ENCODE assay signal across 6 cellular contexts in the genomic region with DNA sequence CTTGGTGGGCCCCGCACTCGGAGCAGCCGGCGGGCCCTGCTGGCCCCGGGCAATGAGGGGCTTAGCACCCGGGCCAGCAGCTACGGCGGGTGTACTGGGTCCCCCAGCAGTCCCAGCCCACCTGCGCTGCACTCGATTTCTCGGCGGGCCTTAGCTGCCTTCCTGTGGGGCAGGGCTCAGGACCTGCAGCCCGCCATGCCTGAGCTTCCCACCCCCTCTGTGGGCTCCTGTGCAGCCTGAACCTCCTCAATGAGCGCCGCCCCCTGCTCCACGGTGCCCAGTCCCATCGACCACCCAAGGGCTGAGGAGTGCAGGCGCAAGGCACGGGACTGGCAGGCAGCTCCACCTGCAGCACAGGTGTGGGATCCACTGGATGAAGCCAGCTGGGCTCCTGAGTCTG.
A peak's percentile ranks its signal among the peaks of the same experiment; 100 is the strongest.
DNase-seq lines count a peak whose midpoint lies in the region; ATAC-seq, FAIRE-seq and TF ChIP-seq lines count a peak whose summit lies in the region.
"Not testable (repeated sequence)": the region's sequence is repeated elsewhere in the genome, so short reads cannot be mapped to it uniquely, and the experiment has no call there.

No MANE protein-coding gene starts in this region.

- H3K4me1 ChIP-seq in RWPE2 (ENCODE audit: insufficient read depth, poor library complexity, severe bottlenecking); kidney (ENCODE audit: control insufficient read depth in 1 of 2, insufficient read depth in 1 of 2, low read depth in 1 of 2, low read length in 2 of 2); mesenchymal stem cell (ENCODE audit: control insufficient read depth, insufficient read depth, low read depth, low read length); neuronal stem cell (ENCODE audit: control insufficient read depth in 2 of 2, insufficient read depth in 1 of 2, low read depth in 1 of 2, low read length in 2 of 2); testis: not testable (repeated sequence)

- intact Hi-C loops in kidney (cut with DNase I); testis (cut with DNase I; ENCODE audit: low total_unique reads): not testable (repeated sequence)

- H3K36me3 ChIP-seq in RWPE2 (ENCODE audit: low read depth); kidney (ENCODE audit: control insufficient read depth in 1 of 2, insufficient read depth in 2 of 2, low read length in 2 of 2); mesenchymal stem cell (ENCODE audit: control insufficient read depth in 1 of 2, insufficient read depth in 2 of 2, low read depth in 1 of 2, low read length in 2 of 2); neuronal stem cell (replicated peaks in 1 of 2; ENCODE audit: control insufficient read depth in 2 of 2, insufficient read depth in 2 of 2, low read length in 2 of 2); testis (ENCODE audit: low read depth, missing control alignments): not testable (repeated sequence)

- peak overlapping the region; percentile 42; the same call in 1 of the 2 replicates for H3K27ac ChIP-seq in C4-2B
- not testable (repeated sequence) for H3K27ac ChIP-seq in RWPE2 (ENCODE audit: poor library complexity, severe bottlenecking); kidney (ENCODE audit: low read depth in 2 of 2, low read length in 2 of 2); mesenchymal stem cell (ENCODE audit: low read length, poor library complexity, severe bottlenecking); neuronal stem cell (replicated peaks; ENCODE audit: low read length); testis

- not testable (repeated sequence) for H2BK120ac ChIP-seq in mesenchymal stem cell (ENCODE audit: low read depth, low read length); neuronal stem cell (ENCODE audit: low read depth, low read length)

- 97% methylated on average over 19 of the region's 19 CpGs for WGBS in mesenchymal stem cell
- WGBS in neuronal stem cell (ENCODE audit: extremely low coverage in 2 of 2, insufficient read length in 2 of 2, insufficient replicate concordance in 1 of 2), 2 donors, result no CpG with 5 or more reads among the region's 19 CpGs
- WGBS in testis, 2 donors, result 40 to 79% methylated on average over 1 to 19 of the region's 19 CpGs

- H2AFZ ChIP-seq in mesenchymal stem cell (ENCODE audit: low read depth, low read length); neuronal stem cell (ENCODE audit: low read length): not testable (repeated sequence)

- H3K18ac ChIP-seq in mesenchymal stem cell (ENCODE audit: low read depth in 1 of 2, low read length in 2 of 2); neuronal stem cell (ENCODE audit: low read length): not testable (repeated sequence)

- peak overlapping the region; percentile 23 for H4K8ac ChIP-seq in mesenchymal stem cell (ENCODE audit: low read length)
- H4K8ac ChIP-seq in neuronal stem cell (ENCODE audit: low read depth, low read length), result not testable (repeated sequence)

- not testable (repeated sequence) for H3K79me1 ChIP-seq in mesenchymal stem cell (replicated peaks; ENCODE audit: low read length, poor library complexity, severe bottlenecking); neuronal stem cell (ENCODE audit: low read depth, low read length)

- ATAC-seq in RWPE2 (ENCODE audit: low read depth), result not testable (repeated sequence)

- not testable (repeated sequence) for H3K23ac ChIP-seq in mesenchymal stem cell (ENCODE audit: low read length in 2 of 2); neuronal stem cell (ENCODE audit: low read depth, low read length, poor library complexity)

- H2AK5ac ChIP-seq in mesenchymal stem cell (ENCODE audit: low read length, severe bottlenecking); neuronal stem cell (ENCODE audit: low read depth, low read length): not testable (repeated sequence)

- not testable (repeated sequence) for H2BK12ac ChIP-seq in mesenchymal stem cell (ENCODE audit: low read length in 2 of 2); neuronal stem cell (ENCODE audit: low read length)

- not testable (repeated sequence) for H3K4me3 ChIP-seq in RWPE2 (ENCODE audit: severe bottlenecking); kidney (ENCODE audit: low read length in 2 of 2); mesenchymal stem cell (ENCODE audit: insufficient read depth in 1 of 2, low read depth in 1 of 2, low read length in 2 of 2); neuronal stem cell (ENCODE audit: low read length in 2 of 2)
- peak overlapping the region; percentile 22 to 31 for H3K4me3 ChIP-seq in testis

- DNase-seq in RWPE2 (ENCODE audit: low spot score), result peak; percentile 38
- DNase-seq in kidney, result peak; percentile 61
- not testable (repeated sequence) for DNase-seq in mesenchymal stem cell; neuronal stem cell (ENCODE audit: low spot score); testis

- peak overlapping the region; percentile 27 for H4K91ac ChIP-seq in mesenchymal stem cell (ENCODE audit: low read length)
- H4K91ac ChIP-seq in neuronal stem cell (ENCODE audit: low read depth, low read length, poor library complexity), result not testable (repeated sequence)

- H2BK5ac ChIP-seq in mesenchymal stem cell (ENCODE audit: low read depth, low read length, poor library complexity, severe bottlenecking); neuronal stem cell (ENCODE audit: low read length): not testable (repeated sequence)

- H3K4ac ChIP-seq in mesenchymal stem cell (ENCODE audit: low read depth in 1 of 2, low read length in 2 of 2); neuronal stem cell (ENCODE audit: low read length): not testable (repeated sequence)

- H3K9ac ChIP-seq in kidney (ENCODE audit: low read length in 2 of 2); mesenchymal stem cell (ENCODE audit: low read length); neuronal stem cell (ENCODE audit: low read depth, low read length, poor library complexity): not testable (repeated sequence)

- H3K14ac ChIP-seq in mesenchymal stem cell (ENCODE audit: low read length in 2 of 2), result not testable (repeated sequence)
- peak overlapping the region; percentile 38 for H3K14ac ChIP-seq in neuronal stem cell (ENCODE audit: low read length)

- not testable (repeated sequence) for TF ChIP-seq CTCF in C4-2B (conservative IDR thresholded peaks at IDR 0.05); RWPE2 (IDR thresholded peaks at IDR 0.05; ENCODE audit: poor library complexity, severe bottlenecking); kidney (IDR thresholded peaks at IDR 0.05; ENCODE audit: borderline replicate concordance, extremely low read depth, insufficient read depth); testis (IDR thresholded peaks at IDR 0.05)

- not testable (repeated sequence) for H3K27me3 ChIP-seq in RWPE2 (ENCODE audit: insufficient read depth, poor library complexity, severe bottlenecking); mesenchymal stem cell (ENCODE audit: control insufficient read depth in 1 of 2, insufficient read depth in 1 of 2, low read length in 2 of 2); neuronal stem cell (ENCODE audit: control insufficient read depth in 3 of 3, insufficient read depth in 3 of 3, low read depth in 1 of 3, low read length in 3 of 3); testis

- not testable (repeated sequence) for H2BK15ac ChIP-seq in mesenchymal stem cell (ENCODE audit: low read depth, poor library complexity, severe bottlenecking); neuronal stem cell (ENCODE audit: low read length)

- H3K9me3 ChIP-seq in RWPE2 (ENCODE audit: severe bottlenecking); kidney (ENCODE audit: control insufficient read depth in 1 of 2, low read length in 2 of 2); mesenchymal stem cell (ENCODE audit: control insufficient read depth, low read length); neuronal stem cell (replicated peaks in 1 of 2; ENCODE audit: control insufficient read depth in 2 of 2, insufficient read depth in 1 of 2, low read depth in 1 of 2, low read length in 2 of 2); testis: not testable (repeated sequence)

- H3K4me2 ChIP-seq in mesenchymal stem cell (ENCODE audit: low read length, poor library complexity, severe bottlenecking); neuronal stem cell (ENCODE audit: insufficient read depth, low read length, poor library complexity, severe bottlenecking): not testable (repeated sequence)

- FAIRE-seq in kidney (lab: Jason Lieb, UNC), result not testable (repeated sequence)

- TF ChIP-seq POLR2A in testis (IDR thresholded peaks at IDR 0.05), result not testable (repeated sequence)
